ENCODE assay signal across 8 cellular contexts in genomic region chrX:41087219-41087618, GRCh38. TPM values are rescaled to one million over a fixed set of nuclear protein-coding genes. Genes with fewer than 3 reads are reported as not detected.
A peak's percentile ranks its signal among the peaks of the same experiment; 100 is the strongest.
DNase-seq lines count a peak whose midpoint lies in the region; ATAC-seq and TF ChIP-seq lines count a peak whose summit lies in the region.

No MANE protein-coding gene starts in this region.

- H3K4me1 Mint-ChIP-seq in activated naive CD4-positive, alpha-beta T cell treated with anti-CD3 and anti-CD28 coated beads, Interleukin-2, amount 10 ng/mL, durations not matched to agents 7 days and 5 days: peaks cover 48% of the 10 kb centered on the region
- peaks cover 49% of the 10 kb centered on the region for H3K4me1 Mint-ChIP-seq in activated naive CD8-positive, alpha-beta T cell treated with anti-CD3 and anti-CD28 coated beads, Interleukin-2, amount 50 U/mL, for 24 hours

- H3K27ac Mint-ChIP-seq in activated naive CD4-positive, alpha-beta T cell treated with anti-CD3 and anti-CD28 coated beads, Interleukin-2, amount 10 ng/mL, durations not matched to agents 7 days and 5 days: peak overlapping the region; percentile 100
- H3K27ac Mint-ChIP-seq in activated naive CD8-positive, alpha-beta T cell treated with anti-CD3 and anti-CD28 coated beads, Interleukin-2, amount 50 U/mL, for 24 hours: peak overlapping the region; percentile 82

- H3K27me3 ChIP-seq in liver (ENCODE audit: control insufficient read depth in 4 of 4, insufficient read depth in 4 of 4, low read length in 3 of 4) (no peaks in the 10 kb centered on the region), upper lobe of left lung (peaks cover 0 to 5% (median 0%) of the 10 kb centered on the region in 4 donors)

- TF ChIP-seq EP300 in upper lobe of left lung (IDR thresholded peaks at IDR 0.05): no peak

- H3K9me3 ChIP-seq in liver (ENCODE audit: control insufficient read depth in 4 of 4, low read length in 3 of 4) (no peaks in the 10 kb centered on the region), upper lobe of left lung (no peaks in the 10 kb centered on the region)

- CTCF ChIA-PET in activated naive CD4-positive, alpha-beta T cell treated with anti-CD3 and anti-CD28 coated beads, Interleukin-2, amount 10 ng/mL, durations not matched to agents 7 days and 5 days (lab: Charles Lee): no interaction called here

- peak overlapping the region; percentile 89 to 91 (median 91) for H3K4me3 ChIP-seq in liver (ENCODE audit: low read depth in 1 of 3, low read length in 3 of 3)
- H3K4me3 ChIP-seq in upper lobe of left lung: peak overlapping the region in 3 of 4 donors; percentile 68 to 75 (median 70)

- no peak for DNase-seq in activated naive CD4-positive, alpha-beta T cell treated with anti-CD3 and anti-CD28 coated beads, Interleukin-2, amount 10 ng/mL, durations not matched to agents 7 days and 5 days
- DNase-seq in activated naive CD4-positive, alpha-beta T cell (lab: John Stamatoyannopoulos, UW): no peak
- no peak for DNase-seq in activated naive CD8-positive, alpha-beta T cell treated with anti-CD3 and anti-CD28 coated beads, Interleukin-2, amount 50 U/mL, for 24 hours
- DNase-seq in upper lobe of left lung (no peak), KG1 (lab: John Stamatoyannopoulos, UW) (no peak)

- under 1% methylated on average over 7 of the region's 7 CpGs for whole genome bisulfite sequencing in liver
- WGBS in upper lobe of left lung, 2 donors: 4 to 29% methylated on average over 7 of the region's 7 CpGs

- H3K9me3 Mint-ChIP-seq in activated naive CD4-positive, alpha-beta T cell treated with anti-CD3 and anti-CD28 coated beads, Interleukin-2, amount 10 ng/mL, durations not matched to agents 7 days and 5 days: no peaks in the 10 kb centered on the region
- no peaks in the 10 kb centered on the region for H3K9me3 Mint-ChIP-seq in activated naive CD8-positive, alpha-beta T cell treated with anti-CD3 and anti-CD28 coated beads, Interleukin-2, amount 50 U/mL, for 24 hours

- no peak for TF ChIP-seq RAD21 in liver (IDR thresholded peaks at IDR 0.05)

- H3K4me3 Mint-ChIP-seq in activated naive CD4-positive, alpha-beta T cell treated with anti-CD3 and anti-CD28 coated beads, Interleukin-2, amount 10 ng/mL, durations not matched to agents 7 days and 5 days: peak overlapping the region; percentile 90
- H3K4me3 Mint-ChIP-seq in activated naive CD8-positive, alpha-beta T cell treated with anti-CD3 and anti-CD28 coated beads, Interleukin-2, amount 50 U/mL, for 24 hours: peak overlapping the region; percentile 89

- no peak for ATAC-seq in activated naive CD8-positive, alpha-beta T cell treated with anti-CD3 and anti-CD28 coated beads, Interleukin-2, amount 50 U/mL, for 24 hours
- no peak for ATAC-seq in upper lobe of left lung (ENCODE audit: low FRiP score in 2 of 2)
- no peak for ATAC-seq in GM19397 (IDR thresholded peaks at IDR 0.05; ENCODE audit: unreplicated experiment)
- no peak for ATAC-seq in HG03108 (IDR thresholded peaks at IDR 0.05; ENCODE audit: unreplicated experiment)

- H3K36me3 ChIP-seq in liver (ENCODE audit: control insufficient read depth in 4 of 4, insufficient read depth in 3 of 4, low read depth in 1 of 4, low read length in 3 of 4) (no peaks in the 10 kb centered on the region), upper lobe of left lung (no peaks in the 10 kb centered on the region)

- TF ChIP-seq CTCF in liver (IDR thresholded peaks at IDR 0.05; ENCODE audit: low read depth, low read length, missing input control) (no peak), upper lobe of left lung (IDR thresholded peaks at IDR 0.05) (no peak)

- H3K27me3 Mint-ChIP-seq in activated naive CD4-positive, alpha-beta T cell treated with anti-CD3 and anti-CD28 coated beads, Interleukin-2, amount 10 ng/mL, durations not matched to agents 7 days and 5 days: no peaks in the 10 kb centered on the region
- H3K27me3 Mint-ChIP-seq in activated naive CD8-positive, alpha-beta T cell treated with anti-CD3 and anti-CD28 coated beads, Interleukin-2, amount 50 U/mL, for 24 hours: no peaks in the 10 kb centered on the region

- H3K27ac ChIP-seq in liver (ENCODE audit: low read depth in 1 of 2, low read length in 2 of 2) (peak overlapping the region; percentile 96 to 100), upper lobe of left lung (peak overlapping the region in 3 of 4 donors; percentile 12 to 100 (median 94))

- H3K9ac ChIP-seq in liver (ENCODE audit: low read depth in 1 of 2, low read length in 2 of 2): peak overlapping the region; percentile 61 to 75

- peaks cover 12% of the 10 kb centered on the region for H3K36me3 Mint-ChIP-seq in activated naive CD4-positive, alpha-beta T cell treated with anti-CD3 and anti-CD28 coated beads, Interleukin-2, amount 10 ng/mL, durations not matched to agents 7 days and 5 days
- peaks cover 8% of the 10 kb centered on the region for H3K36me3 Mint-ChIP-seq in activated naive CD8-positive, alpha-beta T cell treated with anti-CD3 and anti-CD28 coated beads, Interleukin-2, amount 50 U/mL, for 24 hours (ENCODE audit: low read depth)

- no peak for TF ChIP-seq POLR2A in upper lobe of left lung (IDR thresholded peaks at IDR 0.05)

- H3K4me1 ChIP-seq in liver (ENCODE audit: control insufficient read depth in 4 of 4, insufficient read depth in 4 of 4, low read length in 3 of 4): peaks cover 2 to 29% (median 25%) of the 10 kb centered on the region in 4 donors
- H3K4me1 ChIP-seq in upper lobe of left lung: peaks cover 7 to 39% (median 16%) of the 10 kb centered on the region in 4 donors

TF ChIP-seq in liver, 16 proteins besides CTCF, POLR2A, EP300 and RAD21:
- TF ChIP-seq TAF1 (conservative IDR thresholded peaks at IDR 0.05) (no peak), YY1 (IDR thresholded peaks at IDR 0.05) (peak; percentile 67), RXRA (IDR thresholded peaks at IDR 0.05) (no peak), EGR1 (IDR thresholded peaks at IDR 0.05; ENCODE audit: low read depth in 2 of 2) (no peak), FOXA2 (IDR thresholded peaks at IDR 0.05) (no peak)

RNA-seq across cellular contexts. Expression of gene USP9X, which starts 2.0 kb away (rescaled TPM):
- total RNA-seq in liver (100 to 1,000 TPM; 104 to 117 TPM), upper lobe of left lung (100 to 1,000 TPM in 1 of 6 donors, 10 to 100 TPM in 5; 56.8 to 117 (median 68.1) TPM)
- 10 to 100 TPM; 13.4 to 18.0 TPM for polyA plus RNA-seq in liver
